In the genomic region with DNA sequence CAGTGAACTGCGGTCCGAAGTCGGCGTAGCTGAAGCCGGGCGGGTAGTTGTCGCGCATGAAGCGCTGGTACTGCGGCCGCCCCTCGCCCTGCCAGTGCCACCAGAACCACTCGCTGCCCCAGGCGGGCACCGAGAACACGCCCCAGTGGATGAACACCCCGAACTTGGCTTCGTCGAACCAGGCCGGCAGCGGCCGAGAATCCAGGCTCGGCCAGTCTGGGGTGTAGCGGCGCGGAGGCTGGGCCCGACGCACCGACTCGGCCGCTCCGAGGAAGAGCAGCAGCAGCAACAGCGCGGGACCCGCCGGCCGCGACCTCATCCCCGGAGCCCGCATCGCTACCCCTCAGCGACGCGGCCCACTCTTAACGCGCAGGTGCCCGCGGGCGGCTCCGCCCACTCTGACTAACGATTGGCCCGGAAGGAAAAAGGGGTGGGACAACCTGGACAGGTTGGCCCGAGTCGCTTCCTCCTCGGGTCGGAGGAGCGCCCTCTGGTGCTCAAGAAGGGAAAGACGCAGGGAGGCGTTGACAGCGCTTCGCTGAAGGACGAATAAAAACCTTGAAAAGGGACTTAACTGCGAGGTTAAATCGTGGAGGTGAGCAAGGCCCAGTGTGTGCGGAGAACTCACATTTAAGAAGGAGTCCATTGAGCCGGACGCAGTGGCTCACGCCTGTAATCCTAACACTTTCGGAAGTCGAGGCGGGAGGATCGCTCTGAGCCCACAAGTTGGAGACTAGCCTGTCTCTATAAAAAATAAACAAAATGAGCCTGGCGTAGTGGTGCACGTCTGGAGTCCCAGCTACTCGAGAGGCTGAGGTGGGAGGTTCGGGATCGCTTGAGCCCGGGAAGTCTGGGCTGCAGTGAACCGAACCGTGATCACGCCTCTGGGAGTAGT, we compare ENCODE assay signal across 8 cellular contexts. TPM values are rescaled to one million over a fixed set of nuclear protein-coding genes. Genes with fewer than 3 reads are reported as not detected.
DNase-seq lines count a peak whose midpoint lies in the region; ATAC-seq and TF ChIP-seq lines count a peak whose summit lies in the region.

Gene FUCA1, minus strand, starts transcription at position 338 of the 895 bp plus-strand sequence. Its CDS starts 4 bp downstream, at position 334.

- H3K9ac ChIP-seq in ES-I3 (ENCODE audit: low read depth, low read length), result peak within 1 kb of the TSS; percentile 83
- no peak within 1 kb of the TSS for H3K9ac ChIP-seq in neural progenitor cell

- H3K27ac ChIP-seq in foreskin keratinocyte (no peak within 1 kb of the TSS), neural progenitor cell (no peak within 1 kb of the TSS)

- peaks cover 28% of the 10 kb centered on the region for H3K27me3 Mint-ChIP-seq in neural progenitor cell (ENCODE audit: insufficient read depth, low read depth)

- peak within 1 kb of the TSS; percentile 77 for H2AFZ ChIP-seq in neural progenitor cell (replicated peaks)

- ATAC-seq in foreskin keratinocyte, result peak; percentile 78

- peaks cover 15% of the 10 kb centered on the region for H3K27me3 ChIP-seq in foreskin keratinocyte
- peaks cover 45% of the 10 kb centered on the region for H3K27me3 ChIP-seq in neural progenitor cell

- H3K36me3 Mint-ChIP-seq in neural progenitor cell, result no peaks in the 10 kb centered on the region

- peaks cover 11% of the 10 kb centered on the region for H3K4me1 Mint-ChIP-seq in neural progenitor cell

- H3K4me3 ChIP-seq in neural progenitor cell, result peak within 1 kb of the TSS; percentile 60

- H3K4me2 ChIP-seq in neural progenitor cell, result peak within 1 kb of the TSS; percentile 83

- H3K79me2 ChIP-seq in neural progenitor cell (ENCODE audit: low read depth), result no peaks in the 10 kb centered on the region

- no peaks in the 10 kb centered on the region for H3K9me3 Mint-ChIP-seq in neural progenitor cell

- H3K36me3 ChIP-seq in ES-I3 (ENCODE audit: insufficient read depth, low read length) (no peaks in the 10 kb centered on the region), neural progenitor cell (no peaks in the 10 kb centered on the region)

- H3F3A ChIP-seq in neural progenitor cell (ENCODE audit: low read depth), result no peaks in the 10 kb centered on the region

- DNase-seq in H4 (ENCODE audit: low spot score) (peak; percentile 87), LoVo (ENCODE audit: low spot score) (peak; percentile 98), SHP77 (lab: John Stamatoyannopoulos, UW) (peak; percentile 90 to 91), activated gamma-delta T cell treated with Interleukin-2 at 50 U/mL for 16 hours (peak; percentile 96), foreskin keratinocyte (peak; percentile 55 to 71), neural progenitor cell (ENCODE audit: low spot score) (peak; percentile 98), stromal cell of bone marrow (ENCODE audit: low read depth) (peak; percentile 77)

- H3K27ac Mint-ChIP-seq in neural progenitor cell, result peak within 1 kb of the TSS; percentile 7

- peaks cover 7% of the 10 kb centered on the region for H4K20me1 ChIP-seq in neural progenitor cell (ENCODE audit: low read depth)

- H3K4me1 ChIP-seq in ES-I3 (ENCODE audit: insufficient read depth, low read length) (no peaks in the 10 kb centered on the region), foreskin keratinocyte (peaks cover 10% of the 10 kb centered on the region), neural progenitor cell (peaks cover 5% of the 10 kb centered on the region)

- peak within 1 kb of the TSS; percentile 88 for H3K4me3 Mint-ChIP-seq in neural progenitor cell

- TF ChIP-seq CTCF in foreskin keratinocyte (conservative IDR thresholded peaks at IDR 0.05) (peak; percentile 97), neural progenitor cell (IDR thresholded peaks at IDR 0.05) (peak; percentile 94)

- H3K9me3 ChIP-seq in ES-I3 (ENCODE audit: control insufficient read depth, insufficient read depth, low read length) (no peaks in the 10 kb centered on the region), neural progenitor cell (ENCODE audit: low read depth) (no peaks in the 10 kb centered on the region)

RNA-seq across cellular contexts. Expression of gene FUCA1, which starts in this region (rescaled TPM):
- total RNA-seq in H4 (2014; rRNA removed; shearing (Covaris generic)), result 75.9 and 90.5 TPM in 2 replicates
- total RNA-seq in foreskin keratinocyte (9.2 and 11.1 TPM in 2 replicates), neural progenitor cell (ENCODE audit: low replicate concordance) (10.2 and 12.6 TPM in 2 replicates)
- 7.5 and 8.7 TPM in 2 replicates for polyA plus RNA-seq in foreskin keratinocyte
